ENCODE assay signal across 21 cellular contexts in genomic region chr2:132797551-132797950, GRCh38.
DNase-seq lines count a peak whose midpoint lies in the region; ATAC-seq and TF ChIP-seq lines count a peak whose summit lies in the region.
"Had no signal": no experiment of that assay in that cellular context is flagged by ENCODE, and none has a peak within 500 bp of the region (broad histone marks: within the 10 kb centered on the region; RNA-seq: fewer than 3 reads in every experiment).

No MANE protein-coding gene starts in this region.

- H3K4ac ChIP-seq in mesenchymal stem cell (ENCODE audit: low read depth in 1 of 2, low read length in 2 of 2) = no peak overlapping the region

- H4K20me1 ChIP-seq in neural progenitor cell (ENCODE audit: low read depth) = no peaks in the 10 kb centered on the region

- H4K8ac ChIP-seq in mesenchymal stem cell (ENCODE audit: low read length) = no peak overlapping the region

- no peak overlapping the region for H3K18ac ChIP-seq in mesenchymal stem cell (ENCODE audit: low read depth in 1 of 2, low read length in 2 of 2)

- H3K4me2 ChIP-seq in mesenchymal stem cell (ENCODE audit: low read length, poor library complexity, severe bottlenecking) (no peak overlapping the region), neural progenitor cell (no peak overlapping the region)

- no peak for ATAC-seq in GM19452 (IDR thresholded peaks at IDR 0.05; ENCODE audit: unreplicated experiment)
- ATAC-seq: activated CD8-positive, alpha-beta T cell treated with anti-CD3 and anti-CD28 coated beads for 36 hours; heart right ventricle; stimulated activated memory B cell treated with anti-CD40 and anti-IgM and Interleukin-4, amounts not matched to agents 10 μg/mL and 1 μg/mL and 100 μg/mL, for 72 hours had no signal

- H3K4me3 ChIP-seq in AG09309 (ENCODE audit: control insufficient read depth, low read depth, low read length) = no peak overlapping the region
- no peak overlapping the region for H3K4me3 ChIP-seq in brain microvascular endothelial cell (ENCODE audit: low read depth, low read length)
- no peak overlapping the region for H3K4me3 ChIP-seq in mesenchymal stem cell (ENCODE audit: insufficient read depth in 1 of 2, low read depth in 1 of 2, low read length in 2 of 2)
- no peak overlapping the region for H3K4me3 ChIP-seq in HAP-1
- H3K4me3 ChIP-seq in neural progenitor cell = no peak overlapping the region
- H3K4me3 ChIP-seq: adrenal gland, heart right ventricle, SK-N-MC, upper lobe of left lung had no signal

- H3K9me3 Mint-ChIP-seq in neural progenitor cell = no peaks in the 10 kb centered on the region
- H3K9me3 Mint-ChIP-seq: activated CD8-positive, alpha-beta T cell treated with anti-CD3 and anti-CD28 coated beads for 36 hours; stimulated activated memory B cell treated with anti-CD40 and anti-IgM and Interleukin-4, amounts not matched to agents 10 μg/mL and 1 μg/mL and 100 μg/mL, for 72 hours had no signal

- H3K4me3 Mint-ChIP-seq in neural progenitor cell = no peak overlapping the region
- H3K4me3 Mint-ChIP-seq: activated CD8-positive, alpha-beta T cell treated with anti-CD3 and anti-CD28 coated beads for 36 hours; stimulated activated memory B cell treated with anti-CD40 and anti-IgM and Interleukin-4, amounts not matched to agents 10 μg/mL and 1 μg/mL and 100 μg/mL, for 72 hours had no signal

- H3K4me1 ChIP-seq in mesenchymal stem cell (ENCODE audit: control insufficient read depth, insufficient read depth, low read depth, low read length) (no peaks in the 10 kb centered on the region), HAP-1 (no peaks in the 10 kb centered on the region), neural progenitor cell (no peaks in the 10 kb centered on the region)
- H3K4me1 ChIP-seq: adrenal gland, heart right ventricle, upper lobe of left lung had no signal

- H2BK15ac ChIP-seq in mesenchymal stem cell (ENCODE audit: low read depth, poor library complexity, severe bottlenecking) = no peak overlapping the region

- H2BK5ac ChIP-seq in mesenchymal stem cell (ENCODE audit: low read depth, low read length, poor library complexity, severe bottlenecking) = no peak overlapping the region

- DNase-seq in AG09309 (ENCODE audit: low read depth) = peak; percentile 28
- peak; percentile 49 for DNase-seq in HS-5 (ENCODE audit: low read depth)
- DNase-seq in brain microvascular endothelial cell = peak; percentile 86
- DNase-seq in mesenchymal stem cell = peak; percentile 31
- no peak for DNase-seq in HAP-1 (ENCODE audit: low spot score in 2 of 2)
- DNase-seq in neural progenitor cell (ENCODE audit: low spot score) = no peak
- no peak for DNase-seq in NAMALWA (ENCODE audit: low spot score)
- DNase-seq: activated CD8-positive, alpha-beta T cell treated with anti-CD3 and anti-CD28 coated beads for 36 hours; adrenal gland; AML-193; cortex of kidney; heart right ventricle; midbrain; NCI-H187; NCI-H510A; occipital lobe; upper lobe of left lung had no signal

- no peak overlapping the region for H2BK12ac ChIP-seq in mesenchymal stem cell (ENCODE audit: low read length in 2 of 2)

- no peaks in the 10 kb centered on the region for H3K79me2 ChIP-seq in neural progenitor cell (ENCODE audit: low read depth)

- WGBS in mesenchymal stem cell = 58% methylated on average over 3 of the region's 3 CpGs

- no peaks in the 10 kb centered on the region for H3K79me1 ChIP-seq in mesenchymal stem cell (replicated peaks; ENCODE audit: low read length, poor library complexity, severe bottlenecking)

- no peak overlapping the region for H2AFZ ChIP-seq in mesenchymal stem cell (ENCODE audit: low read depth, low read length)
- no peak overlapping the region for H2AFZ ChIP-seq in neural progenitor cell (replicated peaks)

- no peak overlapping the region for H4K91ac ChIP-seq in mesenchymal stem cell (ENCODE audit: low read length)

- H3K36me3 ChIP-seq in brain microvascular endothelial cell (replicated peaks) (no peaks in the 10 kb centered on the region), mesenchymal stem cell (ENCODE audit: control insufficient read depth in 1 of 2, insufficient read depth in 2 of 2, low read depth in 1 of 2, low read length in 2 of 2) (no peaks in the 10 kb centered on the region), HAP-1 (replicated peaks) (no peaks in the 10 kb centered on the region), neural progenitor cell (no peaks in the 10 kb centered on the region)
- H3K36me3 ChIP-seq: adrenal gland, heart right ventricle, upper lobe of left lung had no signal

- H3F3A ChIP-seq in neural progenitor cell (ENCODE audit: low read depth) = no peaks in the 10 kb centered on the region

- no peak overlapping the region for H2BK120ac ChIP-seq in mesenchymal stem cell (ENCODE audit: low read depth, low read length)

- TF ChIP-seq CTCF in AG09309 (IDR thresholded peaks at IDR 0.05; ENCODE audit: control insufficient read depth, insufficient read depth, low read depth, low read length, missing control alignments) (no peak), brain microvascular endothelial cell (IDR thresholded peaks at IDR 0.05; ENCODE audit: low read depth, low read length, missing control alignments) (no peak), neural progenitor cell (IDR thresholded peaks at IDR 0.05) (no peak)

- peak overlapping the region; percentile 9 for H3K27ac ChIP-seq in brain microvascular endothelial cell
- no peak overlapping the region for H3K27ac ChIP-seq in mesenchymal stem cell (ENCODE audit: low read length, poor library complexity, severe bottlenecking)
- H3K27ac ChIP-seq in neural progenitor cell = no peak overlapping the region
- H3K27ac ChIP-seq: adrenal gland, epithelial cell of prostate, heart right ventricle, SK-N-MC, upper lobe of left lung had no signal

- no peaks in the 10 kb centered on the region for H3K27me3 ChIP-seq in brain microvascular endothelial cell (replicated peaks)
- no peaks in the 10 kb centered on the region for H3K27me3 ChIP-seq in mesenchymal stem cell (ENCODE audit: control insufficient read depth in 1 of 2, insufficient read depth in 1 of 2, low read length in 2 of 2)
- H3K27me3 ChIP-seq in HAP-1 (ENCODE audit: low read depth) = no peaks in the 10 kb centered on the region
- no peaks in the 10 kb centered on the region for H3K27me3 ChIP-seq in neural progenitor cell
- H3K27me3 ChIP-seq: adrenal gland, heart right ventricle, upper lobe of left lung had no signal

- in situ Hi-C loops in brain microvascular endothelial cell (cut with HindIII; ENCODE audit: low pct_ligation_motif_present, low sequenced_read_pairs) (no loop called here), HAP-1 (cut with MboI; ENCODE audit: low sequenced_read_pairs) (no loop called here)

- H3K27me3 Mint-ChIP-seq in neural progenitor cell (ENCODE audit: insufficient read depth, low read depth) = no peaks in the 10 kb centered on the region
- H3K27me3 Mint-ChIP-seq: activated CD8-positive, alpha-beta T cell treated with anti-CD3 and anti-CD28 coated beads for 36 hours; stimulated activated memory B cell treated with anti-CD40 and anti-IgM and Interleukin-4, amounts not matched to agents 10 μg/mL and 1 μg/mL and 100 μg/mL, for 72 hours had no signal

- H2AK5ac ChIP-seq in mesenchymal stem cell (ENCODE audit: low read length, severe bottlenecking) = no peak overlapping the region

- H3K14ac ChIP-seq in mesenchymal stem cell (ENCODE audit: low read length in 2 of 2) = no peak overlapping the region

- H3K27ac Mint-ChIP-seq in neural progenitor cell = no peak overlapping the region
- H3K27ac Mint-ChIP-seq: activated CD8-positive, alpha-beta T cell treated with anti-CD3 and anti-CD28 coated beads for 36 hours; stimulated activated memory B cell treated with anti-CD40 and anti-IgM and Interleukin-4, amounts not matched to agents 10 μg/mL and 1 μg/mL and 100 μg/mL, for 72 hours had no signal

- no peak overlapping the region for H3K23ac ChIP-seq in mesenchymal stem cell (ENCODE audit: low read length in 2 of 2)

- no peaks in the 10 kb centered on the region for H3K9me3 ChIP-seq in mesenchymal stem cell (ENCODE audit: control insufficient read depth, low read length)
- no peaks in the 10 kb centered on the region for H3K9me3 ChIP-seq in HAP-1
- no peaks in the 10 kb centered on the region for H3K9me3 ChIP-seq in neural progenitor cell (ENCODE audit: low read depth)
- H3K9me3 ChIP-seq: adrenal gland, heart right ventricle, upper lobe of left lung had no signal

- H3K9ac ChIP-seq in mesenchymal stem cell (ENCODE audit: low read length) (peak overlapping the region; percentile 14), neural progenitor cell (no peak overlapping the region)

- H3K4me1 Mint-ChIP-seq in neural progenitor cell = peaks cover 9% of the 10 kb centered on the region
- H3K4me1 Mint-ChIP-seq: stimulated activated memory B cell treated with anti-CD40 and anti-IgM and Interleukin-4, amounts not matched to agents 10 μg/mL and 1 μg/mL and 100 μg/mL, for 72 hours had no signal

- H3K36me3 Mint-ChIP-seq in neural progenitor cell = peaks cover 1% of the 10 kb centered on the region
- H3K36me3 Mint-ChIP-seq: stimulated activated memory B cell treated with anti-CD40 and anti-IgM and Interleukin-4, amounts not matched to agents 10 μg/mL and 1 μg/mL and 100 μg/mL, for 72 hours had no signal

Comparison
In these comparisons a context has a peak if more than half of its experiments do, and no peak if none do; other contexts are left out.
1. DNase-seq: peak in AG09309 (single experiment), HS-5 (single experiment), brain microvascular endothelial cell (single experiment) and mesenchymal stem cell (single experiment); none in HAP-1 (0 of 2), neural progenitor cell (single experiment) and NAMALWA (single experiment).